ENCODE assay signal across 2 cellular contexts in the genomic region with DNA sequence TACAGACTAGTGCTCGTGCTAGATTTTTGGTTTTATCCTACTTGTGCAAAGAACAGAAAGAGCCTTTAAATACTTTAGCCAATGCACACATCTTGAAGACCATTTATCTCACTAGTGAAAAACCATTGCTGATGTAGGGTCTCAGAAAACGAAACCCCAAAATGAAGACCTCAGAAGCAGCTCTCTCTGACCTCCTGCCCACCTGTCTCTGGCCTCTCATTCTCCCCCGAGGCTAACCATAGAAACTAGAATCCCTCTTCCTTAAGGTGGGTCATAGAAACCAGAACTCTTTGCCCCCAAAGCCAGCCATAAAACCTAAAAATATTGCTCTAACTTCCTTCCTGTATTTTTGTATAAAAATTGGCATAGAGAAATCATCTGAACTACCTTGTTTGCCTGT.
TF ChIP-seq lines count a peak whose summit lies in the region.

No MANE protein-coding gene starts in this region.

TF ChIP-seq in GM23338, 12 proteins besides CTCF, POLR2A, EP300 and RAD21 (continued from another document):
- TF ChIP-seq, protein P1, sequence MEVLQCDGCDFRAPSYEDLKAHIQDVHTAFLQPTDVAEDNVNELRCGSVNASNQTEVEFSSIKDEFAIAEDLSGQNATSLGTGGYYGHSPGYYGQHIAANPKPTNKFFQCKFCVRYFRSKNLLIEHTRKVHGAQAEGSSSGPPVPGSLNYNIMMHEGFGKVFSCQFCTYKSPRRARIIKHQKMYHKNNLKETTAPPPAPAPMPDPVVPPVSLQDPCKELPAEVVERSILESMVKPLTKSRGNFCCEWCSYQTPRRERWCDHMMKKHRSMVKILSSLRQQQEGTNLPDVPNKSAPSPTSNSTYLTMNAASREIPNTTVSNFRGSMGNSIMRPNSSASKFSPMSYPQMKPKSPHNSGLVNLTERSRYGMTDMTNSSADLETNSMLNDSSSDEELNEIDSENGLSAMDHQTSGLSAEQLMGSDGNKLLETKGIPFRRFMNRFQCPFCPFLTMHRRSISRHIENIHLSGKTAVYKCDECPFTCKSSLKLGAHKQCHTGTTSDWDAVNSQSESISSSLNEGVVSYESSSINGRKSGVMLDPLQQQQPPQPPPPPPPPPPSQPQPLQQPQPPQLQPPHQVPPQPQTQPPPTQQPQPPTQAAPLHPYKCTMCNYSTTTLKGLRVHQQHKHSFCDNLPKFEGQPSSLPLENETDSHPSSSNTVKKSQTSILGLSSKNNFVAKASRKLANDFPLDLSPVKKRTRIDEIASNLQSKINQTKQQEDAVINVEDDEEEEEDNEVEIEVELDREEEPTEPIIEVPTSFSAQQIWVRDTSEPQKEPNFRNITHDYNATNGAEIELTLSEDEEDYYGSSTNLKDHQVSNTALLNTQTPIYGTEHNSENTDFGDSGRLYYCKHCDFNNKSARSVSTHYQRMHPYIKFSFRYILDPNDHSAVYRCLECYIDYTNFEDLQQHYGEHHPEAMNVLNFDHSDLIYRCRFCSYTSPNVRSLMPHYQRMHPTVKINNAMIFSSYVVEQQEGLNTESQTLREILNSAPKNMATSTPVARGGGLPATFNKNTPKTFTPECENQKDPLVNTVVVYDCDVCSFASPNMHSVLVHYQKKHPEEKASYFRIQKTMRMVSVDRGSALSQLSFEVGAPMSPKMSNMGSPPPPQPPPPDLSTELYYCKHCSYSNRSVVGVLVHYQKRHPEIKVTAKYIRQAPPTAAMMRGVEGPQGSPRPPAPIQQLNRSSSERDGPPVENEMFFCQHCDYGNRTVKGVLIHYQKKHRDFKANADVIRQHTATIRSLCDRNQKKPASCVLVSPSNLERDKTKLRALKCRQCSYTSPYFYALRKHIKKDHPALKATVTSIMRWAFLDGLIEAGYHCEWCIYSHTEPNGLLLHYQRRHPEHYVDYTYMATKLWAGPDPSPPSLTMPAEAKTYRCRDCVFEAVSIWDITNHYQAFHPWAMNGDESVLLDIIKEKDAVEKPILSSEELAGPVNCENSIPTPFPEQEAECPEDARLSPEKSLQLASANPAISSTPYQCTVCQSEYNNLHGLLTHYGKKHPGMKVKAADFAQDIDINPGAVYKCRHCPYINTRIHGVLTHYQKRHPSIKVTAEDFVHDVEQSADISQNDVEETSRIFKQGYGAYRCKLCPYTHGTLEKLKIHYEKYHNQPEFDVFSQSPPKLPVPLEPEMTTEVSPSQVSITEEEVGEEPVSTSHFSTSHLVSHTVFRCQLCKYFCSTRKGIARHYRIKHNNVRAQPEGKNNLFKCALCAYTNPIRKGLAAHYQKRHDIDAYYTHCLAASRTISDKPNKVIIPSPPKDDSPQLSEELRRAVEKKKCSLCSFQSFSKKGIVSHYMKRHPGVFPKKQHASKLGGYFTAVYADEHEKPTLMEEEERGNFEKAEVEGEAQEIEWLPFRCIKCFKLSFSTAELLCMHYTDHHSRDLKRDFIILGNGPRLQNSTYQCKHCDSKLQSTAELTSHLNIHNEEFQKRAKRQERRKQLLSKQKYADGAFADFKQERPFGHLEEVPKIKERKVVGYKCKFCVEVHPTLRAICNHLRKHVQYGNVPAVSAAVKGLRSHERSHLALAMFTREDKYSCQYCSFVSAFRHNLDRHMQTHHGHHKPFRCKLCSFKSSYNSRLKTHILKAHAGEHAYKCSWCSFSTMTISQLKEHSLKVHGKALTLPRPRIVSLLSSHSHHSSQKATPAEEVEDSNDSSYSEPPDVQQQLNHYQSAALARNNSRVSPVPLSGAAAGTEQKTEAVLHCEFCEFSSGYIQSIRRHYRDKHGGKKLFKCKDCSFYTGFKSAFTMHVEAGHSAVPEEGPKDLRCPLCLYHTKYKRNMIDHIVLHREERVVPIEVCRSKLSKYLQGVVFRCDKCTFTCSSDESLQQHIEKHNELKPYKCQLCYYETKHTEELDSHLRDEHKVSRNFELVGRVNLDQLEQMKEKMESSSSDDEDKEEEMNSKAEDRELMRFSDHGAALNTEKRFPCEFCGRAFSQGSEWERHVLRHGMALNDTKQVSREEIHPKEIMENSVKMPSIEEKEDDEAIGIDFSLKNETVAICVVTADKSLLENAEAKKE (CRISPR knock-in tag; IDR thresholded peaks at IDR 0.05) = no peak
- TF ChIP-seq ZNF331 (CRISPR knock-in tag; IDR thresholded peaks at IDR 0.05; ENCODE audit: low read depth) = no peak
- TF ChIP-seq STAT1 (IDR thresholded peaks at IDR 0.05; ENCODE audit: unreplicated experiment) = no peak
- TF ChIP-seq CREB1 (CRISPR knock-in tag; IDR thresholded peaks at IDR 0.05; ENCODE audit: low read depth) = no peak
- no peak for TF ChIP-seq NANOG (IDR thresholded peaks at IDR 0.05; ENCODE audit: borderline replicate concordance)
- TF ChIP-seq, protein P2, sequence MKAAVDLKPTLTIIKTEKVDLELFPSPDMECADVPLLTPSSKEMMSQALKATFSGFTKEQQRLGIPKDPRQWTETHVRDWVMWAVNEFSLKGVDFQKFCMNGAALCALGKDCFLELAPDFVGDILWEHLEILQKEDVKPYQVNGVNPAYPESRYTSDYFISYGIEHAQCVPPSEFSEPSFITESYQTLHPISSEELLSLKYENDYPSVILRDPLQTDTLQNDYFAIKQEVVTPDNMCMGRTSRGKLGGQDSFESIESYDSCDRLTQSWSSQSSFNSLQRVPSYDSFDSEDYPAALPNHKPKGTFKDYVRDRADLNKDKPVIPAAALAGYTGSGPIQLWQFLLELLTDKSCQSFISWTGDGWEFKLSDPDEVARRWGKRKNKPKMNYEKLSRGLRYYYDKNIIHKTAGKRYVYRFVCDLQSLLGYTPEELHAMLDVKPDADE (IDR thresholded peaks at IDR 0.05) = no peak
- TF ChIP-seq JUNB (IDR thresholded peaks at IDR 0.05; ENCODE audit: unreplicated experiment) = no peak
- TF ChIP-seq ZNF114 (CRISPR knock-in tag; IDR thresholded peaks at IDR 0.05) = no peak
- no peak for TF ChIP-seq POLR2AphosphoS5 (IDR thresholded peaks at IDR 0.05; ENCODE audit: low read depth)
- TF ChIP-seq, protein P3, sequence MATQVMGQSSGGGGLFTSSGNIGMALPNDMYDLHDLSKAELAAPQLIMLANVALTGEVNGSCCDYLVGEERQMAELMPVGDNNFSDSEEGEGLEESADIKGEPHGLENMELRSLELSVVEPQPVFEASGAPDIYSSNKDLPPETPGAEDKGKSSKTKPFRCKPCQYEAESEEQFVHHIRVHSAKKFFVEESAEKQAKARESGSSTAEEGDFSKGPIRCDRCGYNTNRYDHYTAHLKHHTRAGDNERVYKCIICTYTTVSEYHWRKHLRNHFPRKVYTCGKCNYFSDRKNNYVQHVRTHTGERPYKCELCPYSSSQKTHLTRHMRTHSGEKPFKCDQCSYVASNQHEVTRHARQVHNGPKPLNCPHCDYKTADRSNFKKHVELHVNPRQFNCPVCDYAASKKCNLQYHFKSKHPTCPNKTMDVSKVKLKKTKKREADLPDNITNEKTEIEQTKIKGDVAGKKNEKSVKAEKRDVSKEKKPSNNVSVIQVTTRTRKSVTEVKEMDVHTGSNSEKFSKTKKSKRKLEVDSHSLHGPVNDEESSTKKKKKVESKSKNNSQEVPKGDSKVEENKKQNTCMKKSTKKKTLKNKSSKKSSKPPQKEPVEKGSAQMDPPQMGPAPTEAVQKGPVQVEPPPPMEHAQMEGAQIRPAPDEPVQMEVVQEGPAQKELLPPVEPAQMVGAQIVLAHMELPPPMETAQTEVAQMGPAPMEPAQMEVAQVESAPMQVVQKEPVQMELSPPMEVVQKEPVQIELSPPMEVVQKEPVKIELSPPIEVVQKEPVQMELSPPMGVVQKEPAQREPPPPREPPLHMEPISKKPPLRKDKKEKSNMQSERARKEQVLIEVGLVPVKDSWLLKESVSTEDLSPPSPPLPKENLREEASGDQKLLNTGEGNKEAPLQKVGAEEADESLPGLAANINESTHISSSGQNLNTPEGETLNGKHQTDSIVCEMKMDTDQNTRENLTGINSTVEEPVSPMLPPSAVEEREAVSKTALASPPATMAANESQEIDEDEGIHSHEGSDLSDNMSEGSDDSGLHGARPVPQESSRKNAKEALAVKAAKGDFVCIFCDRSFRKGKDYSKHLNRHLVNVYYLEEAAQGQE (IDR thresholded peaks at IDR 0.05; ENCODE audit: unreplicated experiment) = no peak

TF ChIP-seq in GM12878, 131 proteins besides CTCF, POLR2A, EP300 and RAD21 (continued from another document):
- TF ChIP-seq, protein P4, sequence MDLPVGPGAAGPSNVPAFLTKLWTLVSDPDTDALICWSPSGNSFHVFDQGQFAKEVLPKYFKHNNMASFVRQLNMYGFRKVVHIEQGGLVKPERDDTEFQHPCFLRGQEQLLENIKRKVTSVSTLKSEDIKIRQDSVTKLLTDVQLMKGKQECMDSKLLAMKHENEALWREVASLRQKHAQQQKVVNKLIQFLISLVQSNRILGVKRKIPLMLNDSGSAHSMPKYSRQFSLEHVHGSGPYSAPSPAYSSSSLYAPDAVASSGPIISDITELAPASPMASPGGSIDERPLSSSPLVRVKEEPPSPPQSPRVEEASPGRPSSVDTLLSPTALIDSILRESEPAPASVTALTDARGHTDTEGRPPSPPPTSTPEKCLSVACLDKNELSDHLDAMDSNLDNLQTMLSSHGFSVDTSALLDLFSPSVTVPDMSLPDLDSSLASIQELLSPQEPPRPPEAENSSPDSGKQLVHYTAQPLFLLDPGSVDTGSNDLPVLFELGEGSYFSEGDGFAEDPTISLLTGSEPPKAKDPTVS (IDR thresholded peaks at IDR 0.05; ENCODE audit: low read depth, low read length) = no peak
- no peak for TF ChIP-seq TCF12 (IDR thresholded peaks at IDR 0.05; ENCODE audit: low read depth, low read length)
- TF ChIP-seq TARDBP (IDR thresholded peaks at IDR 0.05; ENCODE audit: borderline replicate concordance) = no peak
- TF ChIP-seq BHLHE40 (IDR thresholded peaks at IDR 0.05; ENCODE audit: borderline replicate concordance in 1 of 2, low read depth in 2 of 2, low read length in 1 of 2) = no peak
- TF ChIP-seq SMARCA5 (IDR thresholded peaks at IDR 0.05) = no peak
- TF ChIP-seq SIX5 (IDR thresholded peaks at IDR 0.05; ENCODE audit: low read depth, low read length, severe bottlenecking) = no peak
- TF ChIP-seq ZNF622 (IDR thresholded peaks at IDR 0.05) = no peak
- TF ChIP-seq MEF2B (IDR thresholded peaks at IDR 0.05; ENCODE audit: partially characterized antibody, poor library complexity, severe bottlenecking) = no peak
- no peak for TF ChIP-seq JUND (IDR thresholded peaks at IDR 0.05; ENCODE audit: low read depth, low read length)
